ENCODE assay signal across 8 cellular contexts in the genomic region with DNA sequence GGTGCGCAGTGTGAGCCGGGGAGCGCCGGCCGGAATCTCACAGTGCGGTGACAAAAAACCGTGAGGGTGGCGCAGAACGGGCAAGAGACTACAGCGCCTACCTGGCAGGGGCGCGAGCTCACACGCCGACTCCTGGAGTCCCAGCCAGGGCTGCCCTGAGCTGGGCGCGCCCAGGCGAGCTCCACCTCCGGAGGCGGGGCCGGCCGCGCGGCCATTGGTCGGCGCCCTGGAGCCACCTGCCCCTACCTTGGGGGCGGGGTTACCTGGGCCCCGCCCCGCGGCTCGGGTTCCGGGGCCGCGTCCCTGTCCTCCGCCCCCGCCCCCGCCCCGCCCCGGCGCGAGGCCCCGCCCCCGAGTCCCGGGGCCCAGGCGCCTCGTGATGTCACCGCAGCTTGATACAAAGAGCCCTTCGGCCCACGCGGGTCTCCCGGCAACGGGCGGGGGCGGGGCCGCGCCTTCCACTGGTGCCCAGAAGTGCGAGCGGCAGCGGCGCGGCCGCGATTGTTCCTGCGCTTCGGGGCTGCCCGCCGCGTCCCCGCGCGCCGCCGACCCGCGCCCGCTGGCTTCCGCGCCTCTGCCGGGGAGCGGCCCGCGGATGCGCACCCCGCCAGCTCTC.
A peak's percentile ranks its signal among the peaks of the same experiment; 100 is the strongest.
DNase-seq lines count a peak whose midpoint lies in the region; ATAC-seq and TF ChIP-seq lines count a peak whose summit lies in the region.

No MANE protein-coding gene starts in this region.

- intact Hi-C loops in dendritic cell treated with granulocyte-macrophage colony-stimulating factor and Interleukin-4, amounts not matched to agents 40 ng/mL and 50 ng/mL, for 4 days (cut with micrococcal nuclease): no loop called here
- intact Hi-C loops in lower lobe of right lung (cut with DNase I): no loop called here

- ATAC-seq in GM19043 (IDR thresholded peaks at IDR 0.05; ENCODE audit: low read depth, unreplicated experiment) (peak; percentile 47), HG03354 (IDR thresholded peaks at IDR 0.05; ENCODE audit: poor library complexity, severe bottlenecking, unreplicated experiment) (peak; percentile 62), lower lobe of right lung (peak; percentile 95 to 96)

- no peaks in the 10 kb centered on the region; the same call in 1 of the 2 replicates for H3K9me3 ChIP-seq in AG04450 (ENCODE audit: control insufficient read depth, insufficient read depth, low read length)
- no peaks in the 10 kb centered on the region for H3K9me3 ChIP-seq in lower lobe of right lung

- POLR2A ChIA-PET in AG04450 (lab: Yijun Ruan, JAX): no interaction called here

- TF ChIP-seq CTCF in AG04450 (IDR thresholded peaks at IDR 0.05; ENCODE audit: low read depth, low read length) (no peak), lower lobe of right lung (IDR thresholded peaks at IDR 0.05) (no peak)

- peaks cover 56% of the 10 kb centered on the region for H3K4me1 Mint-ChIP-seq in dendritic cell treated with granulocyte-macrophage colony-stimulating factor and Interleukin-4, amounts not matched to agents 40 ng/mL and 50 ng/mL, for 4 days (ENCODE audit: low read depth)

- peak overlapping the region; percentile 78 for H3K27ac Mint-ChIP-seq in dendritic cell treated with granulocyte-macrophage colony-stimulating factor and Interleukin-4, amounts not matched to agents 40 ng/mL and 50 ng/mL, for 4 days

- peaks cover 74% of the 10 kb centered on the region for H3K27me3 ChIP-seq in AG04450 (ENCODE audit: control insufficient read depth, insufficient read depth, low read length)
- peaks cover 11% of the 10 kb centered on the region for H3K27me3 ChIP-seq in lower lobe of right lung (ENCODE audit: low read depth)

- H3K27me3 Mint-ChIP-seq in dendritic cell treated with granulocyte-macrophage colony-stimulating factor and Interleukin-4, amounts not matched to agents 40 ng/mL and 50 ng/mL, for 4 days: peaks cover 14% of the 10 kb centered on the region

- H3K36me3 Mint-ChIP-seq in dendritic cell treated with granulocyte-macrophage colony-stimulating factor and Interleukin-4, amounts not matched to agents 40 ng/mL and 50 ng/mL, for 4 days (ENCODE audit: low read depth): no peaks in the 10 kb centered on the region

- H3K9me3 Mint-ChIP-seq in dendritic cell treated with granulocyte-macrophage colony-stimulating factor and Interleukin-4, amounts not matched to agents 40 ng/mL and 50 ng/mL, for 4 days: no peaks in the 10 kb centered on the region

- H3K27ac ChIP-seq in AG04450 (ENCODE audit: low read depth, low read length): no peak overlapping the region
- H3K27ac ChIP-seq in lower lobe of right lung: peak overlapping the region; percentile 89

- H3K4me3 Mint-ChIP-seq in dendritic cell treated with granulocyte-macrophage colony-stimulating factor and Interleukin-4, amounts not matched to agents 40 ng/mL and 50 ng/mL, for 4 days: peak overlapping the region; percentile 80

- DNase-seq in AG04450 (ENCODE audit: low read depth, low spot score): no peak
- DNase-seq in NCI-H510A (lab: John Stamatoyannopoulos, UW): peak; percentile 85
- DNase-seq in activated CD4-positive, alpha-beta T cell treated with anti-CD3 and anti-CD28 coated beads, Interleukin-2, amount 50 U/mL, for 24 hours (ENCODE audit: low read depth in 1 of 2, low spot score in 1 of 2): peak; percentile 85 to 91
- DNase-seq in lower lobe of right lung: peak; percentile 98
- DNase-seq in stimulated activated CD4-positive, alpha-beta T cell treated with anti-CD3 and anti-CD28 coated beads, TNF-alpha, amount 100 ng/mL, for 1 hour (ENCODE audit: low read depth in 3 of 3, low spot score in 1 of 3): peak; percentile 95 to 97 (median 96)

- peaks cover 55% of the 10 kb centered on the region for H3K4me1 ChIP-seq in lower lobe of right lung

- H3K4me3 ChIP-seq in AG04450 (ENCODE audit: low read depth, low read length) (peak overlapping the region; percentile 38; the same call in 1 of the 2 replicates), lower lobe of right lung (peak overlapping the region; percentile 68)

- H3K36me3 ChIP-seq in lower lobe of right lung: no peaks in the 10 kb centered on the region

- CTCF ChIA-PET in AG04450 (lab: Charles Lee): no interaction called here
